ENCODE assay signal across 1 cellular context in genomic region chr11:44938066-44938691, GRCh38.
TF ChIP-seq lines count a peak whose summit lies in the region.

No MANE protein-coding gene starts in this region.

TF ChIP-seq in K562, 482 proteins besides CTCF, POLR2A, EP300 and RAD21:
- TF ChIP-seq EGR1 (conservative IDR thresholded peaks at IDR 0.05) (0 out of 2 replicates have a peak, but pooled peaks have one; percentile 8), SFPQ (IDR thresholded peaks at IDR 0.05; ENCODE audit: low read depth, low read length) (no peak), ZNF143 (CRISPR knock-in tag; IDR thresholded peaks at IDR 0.05) (no peak)
